In the genomic region with DNA sequence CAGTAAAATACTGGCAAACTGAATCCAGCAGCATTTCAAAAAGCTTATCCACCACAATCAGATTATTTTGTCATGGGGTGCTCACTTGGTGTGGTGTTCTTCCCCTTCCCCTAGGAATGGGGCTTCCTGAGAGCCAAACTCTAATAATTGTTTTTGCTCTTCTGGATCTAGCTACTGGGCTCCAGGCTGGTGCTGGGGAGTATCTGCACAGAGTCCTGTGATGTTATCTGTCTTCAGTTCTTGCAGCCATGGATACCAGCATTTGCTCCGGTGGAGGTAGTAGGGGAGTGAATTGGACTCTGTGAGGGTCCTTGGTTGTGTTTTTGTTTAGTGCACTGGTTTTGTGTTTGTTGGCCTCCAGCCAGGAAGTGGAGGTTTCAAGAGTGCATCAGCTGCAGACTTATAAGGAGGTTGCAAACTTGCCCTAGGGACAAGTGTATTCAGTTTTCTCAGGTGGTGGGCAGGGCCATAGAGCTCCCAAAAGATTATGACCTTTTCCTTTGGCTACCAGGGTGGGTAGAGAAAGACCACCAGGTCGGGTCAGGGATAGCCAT, we compare ENCODE assay signal across 21 cellular contexts.
"Had no signal": no experiment of that assay in that cellular context is flagged by ENCODE, and none has a peak within 500 bp of the region (broad histone marks: within the 10 kb centered on the region; RNA-seq: fewer than 3 reads in every experiment).

No MANE protein-coding gene starts in this region.

- H3K4me1 ChIP-seq: adrenal gland, ascending aorta, heart right ventricle, parathyroid adenoma, upper lobe of left lung had no signal

- ATAC-seq: heart right ventricle; left colon; natural killer cell treated with Interleukin-12 subunit alpha and Interleukin-12 subunit beta and Interleukin-15 and Interleukin-18, amount 100 ng/mL, for 72 hours; right cardiac atrium; stimulated activated naive CD8-positive, alpha-beta T cell treated with anti-CD3 and anti-CD28 coated beads, Interleukin-15, Interleukin-2, amounts not matched to agents 100 U/mL and 50 U/mL, for 24 hours; WTC11 had no signal

- FAIRE-seq: bronchial epithelial cell had no signal

- H3K27me3 Mint-ChIP-seq: memory B cell; natural killer cell treated with Interleukin-12 subunit alpha and Interleukin-12 subunit beta and Interleukin-15 and Interleukin-18, amount 100 ng/mL, for 72 hours had no signal

- H3K4me3 Mint-ChIP-seq: activated naive CD8-positive, alpha-beta T cell; endodermal cell; memory B cell; natural killer cell treated with Interleukin-12 subunit alpha and Interleukin-12 subunit beta and Interleukin-15 and Interleukin-18, amount 100 ng/mL, for 72 hours; WTC11 had no signal

- H3K27me3 ChIP-seq: adrenal gland, ascending aorta, heart right ventricle, upper lobe of left lung had no signal

- H3K9me3 ChIP-seq: adrenal gland, ascending aorta, upper lobe of left lung had no signal

- H3K27ac Mint-ChIP-seq: activated naive CD8-positive, alpha-beta T cell; endodermal cell; memory B cell; natural killer cell treated with Interleukin-12 subunit alpha and Interleukin-12 subunit beta and Interleukin-15 and Interleukin-18, amount 100 ng/mL, for 72 hours; WTC11 had no signal

- H3K9ac ChIP-seq: parathyroid adenoma had no signal

- H3K4me3 ChIP-seq: adrenal gland, ascending aorta, heart right ventricle, upper lobe of left lung had no signal

- H2AFZ ChIP-seq: parathyroid adenoma had no signal

- DNase-seq: activated naive CD4-positive, alpha-beta T cell; activated T-cell treated with anti-CD3 and anti-CD28 coated beads, Interleukin-2, amount 50 U/mL, for 1 hour; adrenal gland; cortex of kidney; endodermal cell; heart right ventricle; islet precursor cell; left colon; nucleus accumbens; right cardiac atrium; stimulated activated CD4-positive, alpha-beta T cell treated with anti-CD3 and anti-CD28 coated beads, Interleukin-4, amount 100 ng/mL, for 24 hours; stimulated activated naive CD8-positive, alpha-beta T cell treated with anti-CD3 and anti-CD28 coated beads, Interleukin-15, Interleukin-2, amounts not matched to agents 100 U/mL and 50 U/mL, for 24 hours; T1000; upper lobe of left lung had no signal

- H3K36me3 ChIP-seq: adrenal gland, ascending aorta, heart right ventricle, upper lobe of left lung had no signal

- H3K4me1 Mint-ChIP-seq: endodermal cell, memory B cell, WTC11 had no signal

- H3K9me3 Mint-ChIP-seq: endodermal cell, WTC11 had no signal

- H3K27ac ChIP-seq: adrenal gland, ascending aorta, heart right ventricle, parathyroid adenoma, upper lobe of left lung had no signal

- H3K79me2 ChIP-seq: parathyroid adenoma had no signal

- H3K36me3 Mint-ChIP-seq: memory B cell, WTC11 had no signal
